Comparison of ENCODE assay signal across 7 cellular contexts in genomic region chr5:131265318-131265803, GRCh38. TPM values are rescaled to one million over a fixed set of nuclear protein-coding genes. Genes with fewer than 3 reads are reported as not detected.
DNase-seq lines count a peak whose midpoint lies in the region; ATAC-seq, FAIRE-seq and TF ChIP-seq lines count a peak whose summit lies in the region.

No MANE protein-coding gene starts in this region.

- no peak overlapping the region for H3K4me3 ChIP-seq in KMS-11 (IDR thresholded peaks at IDR 0.05; ENCODE audit: insufficient read depth, low read depth, low read length)
- H3K4me3 ChIP-seq in subcutaneous abdominal adipose tissue (ENCODE audit: low read depth in 1 of 5, low read length in 5 of 5): peak overlapping the region; percentile 90 to 97 (median 95)

- H3K9ac ChIP-seq in KMS-11 (peak overlapping the region; percentile 81; the same call in 1 of the 2 replicates), subcutaneous abdominal adipose tissue (ENCODE audit: low read length in 5 of 5) (peak overlapping the region in 4 of 5 donors; percentile 52 to 90 (median 80))

- H3K27me3 Mint-ChIP-seq in activated CD8-positive, alpha-beta T cell treated with anti-CD3 and anti-CD28 coated beads, Interleukin-2, amount 10 ng/mL, durations not matched to agents 7 days and 5 days (ENCODE audit: low read depth): no peaks in the 10 kb centered on the region

- peak overlapping the region; percentile 95 for H3K4me2 ChIP-seq in KMS-11

- H3K4me3 Mint-ChIP-seq in activated CD8-positive, alpha-beta T cell treated with anti-CD3 and anti-CD28 coated beads, Interleukin-2, amount 10 ng/mL, durations not matched to agents 7 days and 5 days: peak overlapping the region; percentile 83

- peaks cover 47% of the 10 kb centered on the region for H3K4me1 Mint-ChIP-seq in activated CD8-positive, alpha-beta T cell treated with anti-CD3 and anti-CD28 coated beads, Interleukin-2, amount 10 ng/mL, durations not matched to agents 7 days and 5 days (ENCODE audit: low read depth)

- H3K9me3 ChIP-seq in subcutaneous abdominal adipose tissue (ENCODE audit: control insufficient read depth in 5 of 5, low read length in 5 of 5): no peaks in the 10 kb centered on the region

- H3K27me3 ChIP-seq in KMS-11 (ENCODE audit: insufficient read depth, low read depth): no peaks in the 10 kb centered on the region
- no peaks in the 10 kb centered on the region for H3K27me3 ChIP-seq in subcutaneous abdominal adipose tissue (ENCODE audit: control insufficient read depth in 5 of 5, insufficient read depth in 4 of 5, low read length in 5 of 5)

- CTCF ChIA-PET in GM10248 (lab: Yijun Ruan, JAX): interaction anchor here (0.7 to 5.0 kb wide), 18 partner anchors 9 to 160 kb away, joined by 3 to 33 read pairs (median 4); partner anchors contain the start of gene HINT1
- CTCF ChIA-PET in activated CD8-positive, alpha-beta T cell treated with anti-CD3 and anti-CD28 coated beads, Interleukin-2, amount 10 ng/mL, durations not matched to agents 7 days and 5 days (lab: Charles Lee): interaction anchor here (0.8 to 6.7 kb wide), 22 partner anchors 9 to 158 kb away, joined by 3 to 67 read pairs (median 4); partner anchors contain the start of gene HINT1

- H3K36me3 Mint-ChIP-seq in activated CD8-positive, alpha-beta T cell treated with anti-CD3 and anti-CD28 coated beads, Interleukin-2, amount 10 ng/mL, durations not matched to agents 7 days and 5 days (ENCODE audit: low read depth): peaks cover 43% of the 10 kb centered on the region

- peak overlapping the region; percentile 93 for H3K27ac ChIP-seq in KMS-11
- H3K27ac ChIP-seq in subcutaneous abdominal adipose tissue (ENCODE audit: low read depth, low read length): peak overlapping the region; percentile 70

- H3K4me1 ChIP-seq in KMS-11 (ENCODE audit: low read depth, poor library complexity, severe bottlenecking) (peaks cover 53% of the 10 kb centered on the region), subcutaneous abdominal adipose tissue (ENCODE audit: control insufficient read depth in 5 of 5, insufficient read depth in 5 of 5, low read length in 5 of 5) (peaks cover 0 to 25% (median 23%) of the 10 kb centered on the region in 5 donors)

- no peaks in the 10 kb centered on the region for H3K9me3 Mint-ChIP-seq in activated CD8-positive, alpha-beta T cell treated with anti-CD3 and anti-CD28 coated beads, Interleukin-2, amount 10 ng/mL, durations not matched to agents 7 days and 5 days (ENCODE audit: insufficient read depth)

- FAIRE-seq in islet of Langerhans (lab: Jason Lieb, UNC): peak; percentile 96

- H3K79me2 ChIP-seq in KMS-11 (ENCODE audit: insufficient read depth, low read depth): peaks cover 59% of the 10 kb centered on the region

- no peak overlapping the region for H2AFZ ChIP-seq in KMS-11 (ENCODE audit: low read depth)

- H3K27ac Mint-ChIP-seq in activated CD8-positive, alpha-beta T cell treated with anti-CD3 and anti-CD28 coated beads, Interleukin-2, amount 10 ng/mL, durations not matched to agents 7 days and 5 days: peak overlapping the region; percentile 94

- POLR2A ChIA-PET in GM10248 (lab: Yijun Ruan, JAX): interaction anchor here (2.2 kb wide), 1 partner anchor 53 kb away, joined by 6 read pairs; no protein-coding TSS in a partner anchor
- POLR2A ChIA-PET in activated CD8-positive, alpha-beta T cell treated with anti-CD3 and anti-CD28 coated beads, Interleukin-2, amount 10 ng/mL, durations not matched to agents 7 days and 5 days (lab: Charles Lee): interaction anchor here (0.6 to 8.8 kb wide), 25 partner anchors 8 to 149 kb away, joined by 3 to 194 read pairs (median 11); partner anchors contain the start of gene HINT1

- TF ChIP-seq CTCF in GM10248 (IDR thresholded peaks at IDR 0.05; ENCODE audit: control extremely low read depth, extremely low read depth, low read depth, missing control alignments) (peak; percentile 32), KMS-11 (conservative IDR thresholded peaks at IDR 0.05; ENCODE audit: low read depth, low read length) (no peak)

- peak; percentile 25 for ATAC-seq in GM21576 (IDR thresholded peaks at IDR 0.05; ENCODE audit: unreplicated experiment)
- ATAC-seq in activated CD8-positive, alpha-beta T cell treated with anti-CD3 and anti-CD28 coated beads, Interleukin-2, amount 10 ng/mL, durations not matched to agents 7 days and 5 days: no peak
- no peak for ATAC-seq in GM19023 (IDR thresholded peaks at IDR 0.05; ENCODE audit: unreplicated experiment)

- H4K20me1 ChIP-seq in KMS-11 (ENCODE audit: insufficient read depth): no peaks in the 10 kb centered on the region

- H3K36me3 ChIP-seq in KMS-11 (ENCODE audit: insufficient read depth): no peaks in the 10 kb centered on the region
- H3K36me3 ChIP-seq in subcutaneous abdominal adipose tissue (ENCODE audit: control insufficient read depth in 5 of 5, insufficient read depth in 5 of 5, low read length in 5 of 5): no peaks in the 10 kb centered on the region

- DNase-seq in GM10248 (ENCODE audit: extremely low spot score): no peak
- DNase-seq in activated CD8-positive, alpha-beta T cell treated with anti-CD3 and anti-CD28 coated beads, Interleukin-2, amount 10 ng/mL, durations not matched to agents 7 days and 5 days: no peak

RNA-seq across cellular contexts. Expression of gene CDC42SE2, which starts 1.5 kb away (rescaled TPM):
- 100 to 1,000 TPM; 115 to 126 TPM for total RNA-seq in activated CD8-positive, alpha-beta T cell treated with anti-CD3 and anti-CD28 coated beads, Interleukin-2, amount 10 ng/mL, durations not matched to agents 7 days and 5 days
